ENCODE assay signal across 24 cellular contexts in the genomic region with DNA sequence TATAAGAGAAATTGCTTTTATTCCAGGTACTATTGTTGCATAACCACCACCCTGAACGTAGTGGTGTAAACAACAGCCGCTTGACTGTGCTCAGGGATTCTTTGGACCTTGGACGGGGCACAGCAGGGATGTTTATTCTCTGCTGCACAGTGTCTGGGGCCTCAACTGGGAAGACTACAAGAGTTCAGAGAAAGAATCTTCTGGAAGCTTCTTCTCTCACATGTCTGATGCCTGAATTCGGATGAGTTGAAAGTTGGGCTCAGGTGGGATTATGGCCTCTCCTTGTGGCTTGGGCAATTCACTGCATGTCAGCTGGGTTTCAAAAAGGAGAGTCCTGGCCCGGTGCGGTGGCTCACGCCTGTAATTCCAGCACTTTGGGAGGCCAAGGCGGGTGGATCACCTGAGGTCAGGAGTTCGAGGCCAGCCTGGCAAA. TPM values are rescaled to one million over a fixed set of nuclear protein-coding genes. Genes with fewer than 3 reads are reported as not detected.
A peak's percentile ranks its signal among the peaks of the same experiment; 100 is the strongest.
DNase-seq lines count a peak whose midpoint lies in the region; ATAC-seq and TF ChIP-seq lines count a peak whose summit lies in the region.
"Had no signal": no experiment of that assay in that cellular context is flagged by ENCODE, and none has a peak within 500 bp of the region (broad histone marks: within the 10 kb centered on the region; RNA-seq: fewer than 3 reads in every experiment).

No MANE protein-coding gene starts in this region.

- H3K4me1 ChIP-seq in sigmoid colon (peaks cover 0 to 5% (median 0%) of the 10 kb centered on the region in 4 donors), GM23248 (ENCODE audit: insufficient read depth) (no peaks in the 10 kb centered on the region)
- H3K4me1 ChIP-seq: prostate gland had no signal

- H3K4me3 ChIP-seq in WERI-Rb-1 (ENCODE audit: low read depth, low read length) (no peak overlapping the region), fibroblast of the aortic adventitia (ENCODE audit: low read depth, low read length) (no peak overlapping the region), sigmoid colon (no peak overlapping the region), GM23248 (no peak overlapping the region)
- H3K4me3 ChIP-seq: prostate gland, smooth muscle cell had no signal

- in situ Hi-C loops in GM23248 (cut with MboI) = no loop called here

- no peak overlapping the region for H3K27ac ChIP-seq in WERI-Rb-1
- H3K27ac ChIP-seq in sigmoid colon = no peak overlapping the region
- no peak overlapping the region for H3K27ac ChIP-seq in GM23248
- H3K27ac ChIP-seq: prostate gland had no signal

- H3K9me3 ChIP-seq in WERI-Rb-1 (ENCODE audit: severe bottlenecking) = no peaks in the 10 kb centered on the region
- no peaks in the 10 kb centered on the region for H3K9me3 ChIP-seq in sigmoid colon
- H3K9me3 ChIP-seq in GM23248 (ENCODE audit: low read depth) = no peaks in the 10 kb centered on the region
- H3K9me3 ChIP-seq: prostate gland had no signal

- no peaks in the 10 kb centered on the region for H4K20me1 ChIP-seq in GM23248 (ENCODE audit: insufficient read depth)

- WGBS in sigmoid colon, 2 donors = 58 to 84% methylated on average over 9 of the region's 9 CpGs
- 75 to 76% methylated on average over 9 of the region's 9 CpGs for WGBS in GM23248 (ENCODE audit: low coverage in 1 of 2, low lambda C conversion rate in 2 of 2, missing lambda C conversion rate in 2 of 2), 2 experiments

- no peaks in the 10 kb centered on the region for H3K27me3 ChIP-seq in WERI-Rb-1 (ENCODE audit: insufficient read depth, low read depth, severe bottlenecking)
- H3K27me3 ChIP-seq in sigmoid colon = no peaks in the 10 kb centered on the region
- H3K27me3 ChIP-seq in GM23248 (replicated peaks; ENCODE audit: insufficient read depth) = no peaks in the 10 kb centered on the region

- no peak for TF ChIP-seq POLR2A in sigmoid colon (IDR thresholded peaks at IDR 0.05)

- intact Hi-C loops in sigmoid colon (cut with DNase I) = no loop called here

- H3K9me2 ChIP-seq in GM23248 (ENCODE audit: insufficient read depth) = no peaks in the 10 kb centered on the region

- no peak overlapping the region for H3K9ac ChIP-seq in GM23248

- no peaks in the 10 kb centered on the region for H3F3A ChIP-seq in GM23248 (ENCODE audit: insufficient read depth)

- H3K4me2 ChIP-seq in GM23248 (ENCODE audit: unreplicated experiment) = no peak overlapping the region
- H3K4me2 ChIP-seq: smooth muscle cell had no signal

- DNase-seq in WERI-Rb-1 (no peak), fibroblast of the aortic adventitia (ENCODE audit: low read depth) (no peak), sigmoid colon (peak; percentile 46), GM23248 (no peak), NOMO-1 treated with dmso at 0.1 percent for 144 hours (lab: John Stamatoyannopoulos, UW; ENCODE audit: unreplicated experiment) (no peak)
- no peak for DNase-seq in NK-92 treated with Interleukin-12 subunit alpha and Interleukin-12 subunit beta, amount 100 ng/mL, for 24 hours (lab: John Stamatoyannopoulos, UW)
- DNase-seq: activated B cell treated with CpG ODN at 0.5 μM for 24 hours; activated CD4-positive, alpha-beta memory T cell treated with anti-CD3 and anti-CD28 coated beads for 36 hours; activated naive CD4-positive, alpha-beta T cell; activated T-cell treated with anti-CD3 and anti-CD28 coated beads, Interleukin-2, amount 50 U/mL, for 1 hour; C1 segment of cervical spinal cord; cerebellar nuclear complex; effector memory CD8-positive, alpha-beta T cell; hippocampal formation; islet precursor cell; mesenchymal stem cell; NCI-H2171; NCI-H526 treated with DMSO at 0.1 percent for 48 hours; stimulated activated CD4-positive, alpha-beta T cell treated with anti-CD3 and anti-CD28 coated beads, Interleukin-4, amount 100 ng/mL, for 4 hours; T-helper 17 cell had no signal

- no peak overlapping the region for H2AFZ ChIP-seq in GM23248

- no peaks in the 10 kb centered on the region for H3K79me2 ChIP-seq in GM23248 (ENCODE audit: insufficient read depth)

- no peak for TF ChIP-seq EP300 in sigmoid colon (IDR thresholded peaks at IDR 0.05)

- TF ChIP-seq CTCF in GM12873 (IDR thresholded peaks at IDR 0.05; ENCODE audit: insufficient read depth, low read depth, low read length, missing control alignments) (peak; percentile 25), WERI-Rb-1 (IDR thresholded peaks at IDR 0.05; ENCODE audit: low read depth, low read length) (peak; percentile 32; the same call in 1 of the 2 replicates), fibroblast of the aortic adventitia (IDR thresholded peaks at IDR 0.05; ENCODE audit: insufficient read depth, low read length) (peak; percentile 19), sigmoid colon (IDR thresholded peaks at IDR 0.05) (no peak)

- no peak for ATAC-seq in GM21529 (IDR thresholded peaks at IDR 0.05; ENCODE audit: unreplicated experiment)
- ATAC-seq: effector memory CD8-positive, alpha-beta T cell; T-helper 17 cell had no signal

- H3K36me3 ChIP-seq in WERI-Rb-1 (no peaks in the 10 kb centered on the region), sigmoid colon (no peaks in the 10 kb centered on the region), GM23248 (ENCODE audit: low read depth) (no peaks in the 10 kb centered on the region)
- H3K36me3 ChIP-seq: prostate gland had no signal

RNA-seq across cellular contexts. Expression of a gene that starts 19.0 kb away (rescaled TPM):
- total RNA-seq in fibroblast of the aortic adventitia (ENCODE audit: low replicate concordance) = 7.7 and 11.7 TPM in 2 replicates
- 10 to 100 TPM; 27.4 to 38.5 (median 34.8) TPM for total RNA-seq in sigmoid colon
- polyA plus RNA-seq in sigmoid colon = 10 to 100 TPM; 40.1 to 62.5 (median 41.8) TPM
- total RNA-seq in GM23248 (2014; rRNA removed; shearing (Covaris generic)) = 15.4 and 19.9 TPM in 2 replicates
- polyA plus RNA-seq in GM23248 (2016; fragmentation: Nextera tagmentation; extraction: Ambion mirVana) = 6.2 and 7.1 TPM in 2 replicates

Comparison
In these comparisons a context has a peak if more than half of its experiments do, and no peak if none do; other contexts are left out.
1. CTCF ChIP-seq: peak in GM12873 (single experiment), WERI-Rb-1 (single experiment) and fibroblast of the aortic adventitia (single experiment); none in sigmoid colon (0 of 4).